Comparison of ENCODE assay signal across 15 cellular contexts in the genomic region with DNA sequence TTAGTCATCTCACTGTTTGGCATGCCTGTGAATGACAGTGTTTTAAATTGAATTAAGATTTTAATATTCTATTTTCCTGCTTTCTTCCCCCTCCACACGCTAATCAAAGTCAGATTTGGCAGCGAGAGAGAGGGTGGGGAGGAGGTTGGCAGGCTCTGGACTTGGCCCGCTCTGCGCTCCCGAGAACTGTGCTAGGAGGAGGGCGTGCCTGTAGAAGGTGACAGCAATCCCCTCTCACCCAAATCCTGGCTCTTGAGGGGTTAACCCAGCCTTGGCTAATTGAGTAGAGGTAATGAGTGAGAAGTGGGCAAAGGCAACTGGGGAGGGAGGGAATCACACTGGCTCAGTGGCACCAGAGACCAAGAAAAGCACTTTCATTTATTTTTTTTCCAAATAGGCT. TPM values are rescaled to one million over a fixed set of nuclear protein-coding genes. Genes with fewer than 3 reads are reported as not detected.
DNase-seq lines count a peak whose midpoint lies in the region; ATAC-seq and TF ChIP-seq lines count a peak whose summit lies in the region.
"Had no signal": no experiment of that assay in that cellular context is flagged by ENCODE, and none has a peak within 500 bp of the region (broad histone marks: within the 10 kb centered on the region; RNA-seq: fewer than 3 reads in every experiment).

No MANE protein-coding gene starts in this region.

- TF ChIP-seq CTCF in heart right ventricle (IDR thresholded peaks at IDR 0.05), result no peak
- no peak for TF ChIP-seq CTCF in neural progenitor cell (IDR thresholded peaks at IDR 0.05)
- TF ChIP-seq CTCF in nephron progenitor cell (IDR thresholded peaks at IDR 0.05), result no peak
- TF ChIP-seq CTCF in GM20000 (IDR thresholded peaks at IDR 0.05; ENCODE audit: extremely low read depth, missing control alignments), result no peak

- H3K9ac ChIP-seq in neural progenitor cell, result no peak overlapping the region

- intact Hi-C loops in heart right ventricle (cut with DNase I), result loop anchor here in 1 of 10 donors (5.0 kb wide), 1 partner anchor 497 kb away; no protein-coding TSS in a partner anchor

- H3K27ac ChIP-seq in heart right ventricle (no peak overlapping the region), neural progenitor cell (no peak overlapping the region)
- H3K27ac ChIP-seq: brain microvascular endothelial cell had no signal

- peak overlapping the region; percentile 21 for H3K4me3 Mint-ChIP-seq in neural progenitor cell
- no peak overlapping the region for H3K4me3 Mint-ChIP-seq in nephron progenitor cell
- H3K4me3 Mint-ChIP-seq: activated naive CD8-positive, alpha-beta T cell; activated T-cell treated with anti-CD3 and anti-CD28 coated beads, Interleukin-2, amount 50 U/mL, for 72 hours; dendritic cell treated with granulocyte-macrophage colony-stimulating factor and Interleukin-4, amounts not matched to agents 40 ng/mL and 50 ng/mL, for 4 days had no signal

- H2AFZ ChIP-seq in neural progenitor cell (replicated peaks), result no peak overlapping the region

- peak overlapping the region; percentile 69 for H3K27ac Mint-ChIP-seq in neural progenitor cell
- no peak overlapping the region for H3K27ac Mint-ChIP-seq in nephron progenitor cell
- H3K27ac Mint-ChIP-seq: activated naive CD8-positive, alpha-beta T cell; activated T-cell treated with anti-CD3 and anti-CD28 coated beads, Interleukin-2, amount 50 U/mL, for 72 hours; dendritic cell treated with granulocyte-macrophage colony-stimulating factor and Interleukin-4, amounts not matched to agents 40 ng/mL and 50 ng/mL, for 4 days had no signal

- peaks cover 6% of the 10 kb centered on the region for H3K27me3 Mint-ChIP-seq in neural progenitor cell (ENCODE audit: insufficient read depth, low read depth)
- H3K27me3 Mint-ChIP-seq in nephron progenitor cell (ENCODE audit: low read depth, poor library complexity), result peaks cover 31% of the 10 kb centered on the region

- no peaks in the 10 kb centered on the region for H3K79me2 ChIP-seq in neural progenitor cell (ENCODE audit: low read depth)

- peaks cover 35% of the 10 kb centered on the region for H3F3A ChIP-seq in neural progenitor cell (ENCODE audit: low read depth)

- H3K36me3 ChIP-seq in heart right ventricle (no peaks in the 10 kb centered on the region), neural progenitor cell (no peaks in the 10 kb centered on the region)
- H3K36me3 ChIP-seq: brain microvascular endothelial cell had no signal

- H3K4me1 Mint-ChIP-seq in neural progenitor cell, result peaks cover 46% of the 10 kb centered on the region
- H3K4me1 Mint-ChIP-seq in nephron progenitor cell, result peaks cover 60% of the 10 kb centered on the region

- H3K36me3 Mint-ChIP-seq in neural progenitor cell (no peaks in the 10 kb centered on the region), nephron progenitor cell (ENCODE audit: low read depth) (no peaks in the 10 kb centered on the region)
- H3K36me3 Mint-ChIP-seq: activated naive CD8-positive, alpha-beta T cell had no signal

- H3K4me3 ChIP-seq in heart right ventricle (no peak overlapping the region), neural progenitor cell (no peak overlapping the region)

- H3K27me3 ChIP-seq in heart right ventricle (peaks cover 0 to 15% (median 12%) of the 10 kb centered on the region in 7 donors), neural progenitor cell (no peaks in the 10 kb centered on the region)

- H3K9me3 Mint-ChIP-seq in neural progenitor cell (no peaks in the 10 kb centered on the region), nephron progenitor cell (no peaks in the 10 kb centered on the region)
- H3K9me3 Mint-ChIP-seq: activated T-cell treated with anti-CD3 and anti-CD28 coated beads, Interleukin-2, amount 50 U/mL, for 72 hours; dendritic cell treated with granulocyte-macrophage colony-stimulating factor and Interleukin-4, amounts not matched to agents 40 ng/mL and 50 ng/mL, for 4 days had no signal

- no peaks in the 10 kb centered on the region for H4K20me1 ChIP-seq in neural progenitor cell (ENCODE audit: low read depth)

- peak overlapping the region; percentile 63 for H3K4me2 ChIP-seq in neural progenitor cell

- WGBS in heart right ventricle, 2 donors, result 25 to 29% methylated on average over 6 of the region's 6 CpGs

- H3K4me1 ChIP-seq in heart right ventricle (peaks cover 0 to 16% (median 5%) of the 10 kb centered on the region in 9 donors), neural progenitor cell (peaks cover 55% of the 10 kb centered on the region)

- H3K9me3 ChIP-seq in heart right ventricle, result no peaks in the 10 kb centered on the region
- no peaks in the 10 kb centered on the region for H3K9me3 ChIP-seq in neural progenitor cell (ENCODE audit: low read depth)

- peak; percentile 54 for DNase-seq in Ammon's horn (ENCODE audit: low spot score)
- peak; percentile 66 for DNase-seq in cerebellum (ENCODE audit: low spot score)
- peak in 1 of 2 donors; percentile 36 for DNase-seq in heart right ventricle
- no peak for DNase-seq in neural progenitor cell (ENCODE audit: low spot score)
- DNase-seq in foreskin melanocyte, result no peak
- no peak for DNase-seq in nephron progenitor cell
- DNase-seq in GM20000 (ENCODE audit: low spot score), result no peak
- DNase-seq in NCI-H774 (lab: John Stamatoyannopoulos, UW), result no peak
- DNase-seq: activated CD8-positive, alpha-beta memory T cell treated with anti-CD3 and anti-CD28 coated beads for 24 hours; activated T-cell treated with anti-CD3 and anti-CD28 coated beads, Interleukin-2, amount 50 U/mL, for 72 hours; brain microvascular endothelial cell; NCI-H2081 treated with DMSO at 0.1 percent for 48 hours; SW 1271 had no signal

- ATAC-seq in heart right ventricle, result peak in 7 of 8 donors; percentile 41 to 71 (median 61)
- ATAC-seq: activated T-cell treated with anti-CD3 and anti-CD28 coated beads, Interleukin-2, amount 50 U/mL, for 72 hours had no signal

RNA-seq across cellular contexts. Expression of gene BUD13, which starts 42.2 kb away (rescaled TPM):
- total RNA-seq in cerebellum (11.3 TPM), heart right ventricle (1 to 10 TPM; 6.1 to 9.2 (median 7.0) TPM), neural progenitor cell (ENCODE audit: low replicate concordance) (31.5 and 33.8 TPM in 2 replicates)
- polyA plus RNA-seq in heart right ventricle, result 1 to 10 TPM; 6.3 to 7.1 TPM

RNA-seq across cellular contexts. Expression of gene ZPR1, which starts 57.3 kb away (rescaled TPM):
- total RNA-seq in cerebellum, result 21.7 TPM
- 10 to 100 TPM; 17.3 to 32.9 (median 22.6) TPM for total RNA-seq in heart right ventricle
- 10 to 100 TPM in 1 of 2 donors, 1 to 10 TPM in 1; 5.5 to 44.7 TPM for polyA plus RNA-seq in heart right ventricle
- total RNA-seq in neural progenitor cell (ENCODE audit: low replicate concordance), result 38.5 and 48.2 TPM in 2 replicates

Comparison
In these comparisons a context has a peak if more than half of its experiments do, and no peak if none do; other contexts are left out.
1. DNase-seq: peak in Ammon's horn (single experiment) and cerebellum (single experiment); none in neural progenitor cell (single experiment), foreskin melanocyte (single experiment), nephron progenitor cell (single experiment), GM20000 (single experiment) and NCI-H774 (single experiment).